Comparison of ENCODE assay signal across 21 cellular contexts in the genomic region with DNA sequence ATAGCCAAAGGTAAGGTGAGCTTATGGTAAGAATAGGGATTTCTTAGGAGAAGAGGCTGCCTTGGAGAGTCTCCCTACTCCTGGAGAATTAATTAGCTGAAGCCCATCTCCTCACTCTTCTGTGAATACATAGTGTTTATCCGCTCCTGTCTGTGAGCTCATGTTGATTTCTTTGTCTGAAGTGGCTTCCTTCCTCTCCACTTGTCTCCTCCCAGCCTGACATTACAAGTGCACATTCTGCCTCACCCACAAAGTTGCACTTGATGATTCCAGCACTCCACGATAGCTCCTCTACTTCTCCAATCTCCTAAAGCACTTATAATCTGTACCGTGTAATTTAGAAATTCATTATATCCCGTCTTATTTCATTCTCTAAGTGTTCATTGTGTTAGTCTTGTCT.
"Had no signal": no experiment of that assay in that cellular context is flagged by ENCODE, and none has a peak within 500 bp of the region (broad histone marks: within the 10 kb centered on the region; RNA-seq: fewer than 3 reads in every experiment).

No MANE protein-coding gene starts in this region.

- DNase-seq: activated CD4-positive, alpha-beta T cell treated with anti-CD3 and anti-CD28 coated beads, Interleukin-2, amount 50 U/mL, for 1 hour; activated CD4-positive, CD25-positive, alpha-beta regulatory T cell; activated CD8-positive, alpha-beta memory T cell treated with anti-CD3 and anti-CD28 coated beads for 24 hours; activated naive CD4-positive, alpha-beta T cell treated with anti-CD3 and anti-CD28 coated beads for 36 hours; activated naive CD8-positive, alpha-beta T cell treated with anti-CD3 and anti-CD28 coated beads, Interleukin-2, amount 50 U/mL, for 24 hours; aorta; dermis blood vessel endothelial cell; effector memory CD8-positive, alpha-beta T cell; foreskin melanocyte; immature natural killer cell; mucosa of descending colon; naive thymus-derived CD8-positive, alpha-beta T cell; posterior cingulate gyrus; retina; stimulated activated CD4-positive, alpha-beta T cell treated with anti-CD3 and anti-CD28 coated beads, Interleukin-15, amount 100 ng/mL, for 24 hours; stimulated activated CD4-positive, alpha-beta T cell treated with anti-CD3 and anti-CD28 coated beads, Interleukin-4, amount 100 ng/mL, for 1 hour; stimulated activated naive CD4-positive, alpha-beta T cell; T-helper 2 cell; tibial artery had no signal

- H3K36me3 ChIP-seq: tibial artery, vagina had no signal

- H3K4me3 ChIP-seq: mucosa of descending colon, skin epidermis, tibial artery, vagina had no signal

- H3K9me3 ChIP-seq: mucosa of descending colon, tibial artery, vagina had no signal

- H3K27me3 ChIP-seq: tibial artery, vagina had no signal

- ATAC-seq: activated naive CD8-positive, alpha-beta T cell treated with anti-CD3 and anti-CD28 coated beads, Interleukin-2, amount 50 U/mL, for 24 hours; effector memory CD8-positive, alpha-beta T cell; mucosa of descending colon; naive thymus-derived CD8-positive, alpha-beta T cell had no signal

- H3K27ac ChIP-seq: tibial artery, vagina had no signal
